In genomic region chr2:190119257-190119656, GRCh38 we compare ENCODE assay signal across 9 cellular contexts. TPM values are rescaled to one million over a fixed set of nuclear protein-coding genes. Genes with fewer than 3 reads are reported as not detected.
DNase-seq lines count a peak whose midpoint lies in the region; ATAC-seq and TF ChIP-seq lines count a peak whose summit lies in the region.
"Had no signal": no experiment of that assay in that cellular context is flagged by ENCODE, and none has a peak within 500 bp of the region (broad histone marks: within the 10 kb centered on the region; RNA-seq: fewer than 3 reads in every experiment).

No MANE protein-coding gene starts in this region.

- H3K4me1 Mint-ChIP-seq in effector memory CD8-positive, alpha-beta T cell (ENCODE audit: low read depth in 2 of 2): peaks cover 2 to 5% of the 10 kb centered on the region in 2 donors
- peaks cover 11% of the 10 kb centered on the region for H3K4me1 Mint-ChIP-seq in memory B cell

- WGBS in lower leg skin, 2 donors: 71 to 74% methylated on average over 14 of the region's 14 CpGs

- H3K27ac Mint-ChIP-seq in effector memory CD8-positive, alpha-beta T cell: no peak overlapping the region
- H3K27ac Mint-ChIP-seq in memory B cell: no peak overlapping the region

- CTCF ChIA-PET in A673 (lab: Charles Lee): no interaction called here

- DNase-seq in AG08395 (ENCODE audit: low spot score) (peak; percentile 8), NCI-H69 (lab: John Stamatoyannopoulos, UW) (peak; percentile 52), memory B cell (ENCODE audit: low spot score in 2 of 2) (peak in 1 of 2 donors; percentile 4), lower leg skin (ENCODE audit: low spot score in 2 of 2) (no peak), GF-D8 (lab: John Stamatoyannopoulos, UW) (no peak), A673 (ENCODE audit: low spot score) (no peak)
- DNase-seq in effector memory CD8-positive, alpha-beta T cell: peak; percentile 3 to 15 (median 4)
- DNase-seq: PC-9 had no signal

- intact Hi-C loops in lower leg skin (cut with DNase I; ENCODE audit: low total_unique reads) (no loop called here), A673 (cut with micrococcal nuclease; ENCODE audit: unreplicated experiment) (no loop called here)

- no peak overlapping the region for H3K27ac ChIP-seq in A673 (ENCODE audit: low read depth, low read length, poor library complexity, severe bottlenecking)
- H3K27ac ChIP-seq: PC-9 had no signal

- ATAC-seq in effector memory CD8-positive, alpha-beta T cell (replicated peaks): peak; percentile 70
- ATAC-seq in memory B cell (ENCODE audit: low read depth): peak; percentile 80
- no peak for ATAC-seq in HG03520 (IDR thresholded peaks at IDR 0.05; ENCODE audit: unreplicated experiment)

- no peak for TF ChIP-seq POLR2A in lower leg skin (IDR thresholded peaks at IDR 0.05)

- H3K36me3 Mint-ChIP-seq in effector memory CD8-positive, alpha-beta T cell (ENCODE audit: insufficient read depth): no peaks in the 10 kb centered on the region
- peaks cover 2% of the 10 kb centered on the region for H3K36me3 Mint-ChIP-seq in memory B cell

- no peaks in the 10 kb centered on the region for H3K36me3 ChIP-seq in A673 (ENCODE audit: insufficient read depth, low read length, poor library complexity, severe bottlenecking)

- H3K27me3 Mint-ChIP-seq in effector memory CD8-positive, alpha-beta T cell: peaks cover 12 to 25% of the 10 kb centered on the region in 2 donors
- peaks cover 3% of the 10 kb centered on the region for H3K27me3 Mint-ChIP-seq in memory B cell

- H3K4me3 ChIP-seq in lower leg skin (ENCODE audit: low read depth, poor library complexity, severe bottlenecking) (no peak overlapping the region), A673 (ENCODE audit: low read depth, low read length, poor library complexity, severe bottlenecking) (no peak overlapping the region)
- H3K4me3 ChIP-seq: PC-9 had no signal

- H3K9me3 ChIP-seq in A673 (ENCODE audit: low read depth, low read length, poor library complexity, severe bottlenecking): no peaks in the 10 kb centered on the region

- peak overlapping the region; percentile 3 to 11 for H3K4me3 Mint-ChIP-seq in effector memory CD8-positive, alpha-beta T cell
- H3K4me3 Mint-ChIP-seq in memory B cell: peak overlapping the region; percentile 60

- H3K9me3 Mint-ChIP-seq in effector memory CD8-positive, alpha-beta T cell: no peaks in the 10 kb centered on the region
- peaks cover 2% of the 10 kb centered on the region for H3K9me3 Mint-ChIP-seq in memory B cell

- H3K4me1 ChIP-seq in A673 (ENCODE audit: insufficient read depth, low read length, poor library complexity, severe bottlenecking): no peaks in the 10 kb centered on the region

- BruUV-seq in A673 (replicated peaks; lab: Mats Ljungman, UMichigan): no TSS peak

- H3K27me3 ChIP-seq in A673 (replicated peaks; ENCODE audit: insufficient read depth, low read depth, low read length, poor library complexity): no peaks in the 10 kb centered on the region

- POLR2A ChIA-PET in A673 (lab: Charles Lee; ENCODE audit: low non-redundant PET): no interaction called here

- TF ChIP-seq CTCF in lower leg skin (IDR thresholded peaks at IDR 0.05): no peak
- TF ChIP-seq CTCF in A673 (conservative IDR thresholded peaks at IDR 0.05; ENCODE audit: low read depth, low read length): no peak

RNA-seq across cellular contexts. Expression of gene MSTN, which starts 56.7 kb away (rescaled TPM):
- total RNA-seq in lower leg skin: under 1 TPM in 2 of 4 donors, not detected in 2; 0.15 to 0.29 TPM
- total RNA-seq in A673 (2021): not detected in 2 replicates
- total RNA-seq: PC-9 had no signal

Comparison
In these comparisons a context has a peak if more than half of its experiments do, and no peak if none do; other contexts are left out.
1. DNase-seq: peak in AG08395 (single experiment), NCI-H69 (single experiment) and effector memory CD8-positive, alpha-beta T cell (3 of 3); none in lower leg skin (0 of 2), GF-D8 (single experiment) and A673 (single experiment).